ENCODE assay signal across 21 cellular contexts in genomic region chr7:101948650-101949049, GRCh38.
A peak's percentile ranks its signal among the peaks of the same experiment; 100 is the strongest.
DNase-seq lines count a peak whose midpoint lies in the region; ATAC-seq and TF ChIP-seq lines count a peak whose summit lies in the region.
"Had no signal": no experiment of that assay in that cellular context is flagged by ENCODE, and none has a peak within 500 bp of the region (broad histone marks: within the 10 kb centered on the region; RNA-seq: fewer than 3 reads in every experiment).

No MANE protein-coding gene starts in this region.

- H3K9ac ChIP-seq in Karpas-422 (ENCODE audit: low read length) (no peak overlapping the region), neural progenitor cell (no peak overlapping the region)

- no peaks in the 10 kb centered on the region for H3F3A ChIP-seq in neural progenitor cell (ENCODE audit: low read depth)

- DNase-seq in Karpas-422: no peak
- no peak for DNase-seq in coronary artery (ENCODE audit: low spot score)
- no peak for DNase-seq in hepatocyte (ENCODE audit: low spot score)
- DNase-seq in thyroid gland: peak; percentile 54 to 66
- DNase-seq in neural progenitor cell (ENCODE audit: low spot score): no peak
- no peak for DNase-seq in activated CD4-positive, alpha-beta T cell treated with anti-CD3 and anti-CD28 coated beads for 4 hours
- DNase-seq: activated CD4-positive, alpha-beta T cell treated with anti-CD3 and anti-CD28 coated beads, Interleukin-2, amount 10 ng/mL, durations not matched to agents 7 days and 5 days; Caco-2; GOT3; NCI-H1048; NCI-H187 treated with DMSO at 0.1 percent for 48 hours; stimulated activated naive B cell treated with anti-CD40 and anti-IgM and Interleukin-4, amounts not matched to agents 10 μg/mL and 1 μg/mL and 100 μg/mL, for 72 hours had no signal

- TF ChIP-seq CTCF in coronary artery (IDR thresholded peaks at IDR 0.05): no peak
- no peak for TF ChIP-seq CTCF in hepatocyte (IDR thresholded peaks at IDR 0.05; ENCODE audit: poor library complexity)
- no peak for TF ChIP-seq CTCF in thyroid gland (IDR thresholded peaks at IDR 0.05)
- no peak for TF ChIP-seq CTCF in neural progenitor cell (IDR thresholded peaks at IDR 0.05)

- H2AFZ ChIP-seq in Karpas-422 (ENCODE audit: low read length): no peak overlapping the region
- no peak overlapping the region for H2AFZ ChIP-seq in hepatocyte
- H2AFZ ChIP-seq in neural progenitor cell (replicated peaks): no peak overlapping the region

- no peak for TF ChIP-seq POLR2A in thyroid gland (IDR thresholded peaks at IDR 0.05)

- H3K4me1 Mint-ChIP-seq in neural progenitor cell: peaks cover 19% of the 10 kb centered on the region

- H3K4me1 ChIP-seq in Karpas-422 (ENCODE audit: low read length) (peaks cover 79% of the 10 kb centered on the region), hepatocyte (ENCODE audit: insufficient read depth) (peaks cover 21% of the 10 kb centered on the region), thyroid gland (peaks cover 17 to 43% of the 10 kb centered on the region in 2 donors), neural progenitor cell (peaks cover 9% of the 10 kb centered on the region)
- H3K4me1 ChIP-seq: Caco-2 had no signal

- H3K4me2 ChIP-seq in Karpas-422 (ENCODE audit: low read depth, low read length, poor library complexity, severe bottlenecking) (no peak overlapping the region), hepatocyte (no peak overlapping the region), neural progenitor cell (no peak overlapping the region)

- H3K9me3 ChIP-seq in Karpas-422 (ENCODE audit: low read length) (no peaks in the 10 kb centered on the region), hepatocyte (ENCODE audit: low read depth) (no peaks in the 10 kb centered on the region), thyroid gland (no peaks in the 10 kb centered on the region), neural progenitor cell (ENCODE audit: low read depth) (no peaks in the 10 kb centered on the region)
- H3K9me3 ChIP-seq: Caco-2, pancreas, thoracic aorta had no signal

- H3K36me3 ChIP-seq in Karpas-422 (ENCODE audit: insufficient read depth, low read length) (no peaks in the 10 kb centered on the region), hepatocyte (replicated peaks; ENCODE audit: insufficient read depth, low read depth) (no peaks in the 10 kb centered on the region), thyroid gland (no peaks in the 10 kb centered on the region), neural progenitor cell (no peaks in the 10 kb centered on the region)
- H3K36me3 ChIP-seq: pancreas, thoracic aorta had no signal

- H3K4me3 Mint-ChIP-seq in neural progenitor cell: no peak overlapping the region
- H3K4me3 Mint-ChIP-seq: activated CD4-positive, alpha-beta T cell treated with anti-CD3 and anti-CD28 coated beads, Interleukin-2, amount 10 ng/mL, durations not matched to agents 7 days and 5 days; mesothelial cell of epicardium; nephron; stimulated activated naive B cell treated with anti-CD40 and anti-IgM and Interleukin-4, amounts not matched to agents 10 μg/mL and 1 μg/mL and 100 μg/mL, for 72 hours; T-helper 1 cell treated with Interleukin-12 subunit alpha and Interleukin-12 subunit beta and Interleukin-4 antibody, amounts not matched to agents 30 μg/mL and 1 μg/mL, for 36 hours had no signal

- intact Hi-C loops in thyroid gland (cut with DNase I): loop anchor here (10.0 kb wide), 3 partner anchors 66 to 134 kb away; partner anchors contain the start of gene CUX1

- peaks cover 6% of the 10 kb centered on the region for H3K36me3 Mint-ChIP-seq in neural progenitor cell
- H3K36me3 Mint-ChIP-seq: activated naive CD4-positive, alpha-beta T cell treated with anti-CD3 and anti-CD28 coated beads, Interleukin-2, amount 50 U/mL, for 72 hours had no signal

- H3K27ac ChIP-seq in Karpas-422 (ENCODE audit: low read length): peak overlapping the region; percentile 77
- H3K27ac ChIP-seq in coronary artery: peak overlapping the region; percentile 60 to 75
- H3K27ac ChIP-seq in hepatocyte: peak overlapping the region; percentile 42
- H3K27ac ChIP-seq in thyroid gland: no peak overlapping the region
- no peak overlapping the region for H3K27ac ChIP-seq in neural progenitor cell
- H3K27ac ChIP-seq: pancreas, skin epidermis had no signal

- H3K4me3 ChIP-seq in Karpas-422 (ENCODE audit: low read length): no peak overlapping the region
- no peak overlapping the region for H3K4me3 ChIP-seq in coronary artery
- no peak overlapping the region for H3K4me3 ChIP-seq in hepatocyte
- H3K4me3 ChIP-seq in thyroid gland (replicated peaks in 1 of 3): no peak overlapping the region
- no peak overlapping the region for H3K4me3 ChIP-seq in neural progenitor cell
- H3K4me3 ChIP-seq: pancreas, skin epidermis had no signal

- H3K27me3 ChIP-seq in Karpas-422 (ENCODE audit: low read length): no peaks in the 10 kb centered on the region
- no peaks in the 10 kb centered on the region for H3K27me3 ChIP-seq in hepatocyte
- no peaks in the 10 kb centered on the region for H3K27me3 ChIP-seq in thyroid gland
- no peaks in the 10 kb centered on the region for H3K27me3 ChIP-seq in neural progenitor cell
- H3K27me3 ChIP-seq: pancreas had no signal

- no peaks in the 10 kb centered on the region for H3K9me2 ChIP-seq in Karpas-422 (replicated peaks; ENCODE audit: insufficient read depth, low read length)
- no peaks in the 10 kb centered on the region for H3K9me2 ChIP-seq in hepatocyte (replicated peaks; ENCODE audit: insufficient read depth)

- H3K27me3 Mint-ChIP-seq in neural progenitor cell (ENCODE audit: insufficient read depth, low read depth): peaks cover 2% of the 10 kb centered on the region
- H3K27me3 Mint-ChIP-seq: activated CD4-positive, alpha-beta T cell treated with anti-CD3 and anti-CD28 coated beads, Interleukin-2, amount 10 ng/mL, durations not matched to agents 7 days and 5 days; stimulated activated naive B cell treated with anti-CD40 and anti-IgM and Interleukin-4, amounts not matched to agents 10 μg/mL and 1 μg/mL and 100 μg/mL, for 72 hours had no signal

- 88% methylated on average over 4 of the region's 4 CpGs for WGBS in hepatocyte (ENCODE audit: low lambda C conversion rate, missing lambda C conversion rate)
- WGBS in thyroid gland, 2 donors: 94 to 96% methylated on average over 4 of the region's 4 CpGs

- no peak overlapping the region for H3K27ac Mint-ChIP-seq in neural progenitor cell
- H3K27ac Mint-ChIP-seq: activated CD4-positive, alpha-beta T cell treated with anti-CD3 and anti-CD28 coated beads, Interleukin-2, amount 10 ng/mL, durations not matched to agents 7 days and 5 days; activated naive CD4-positive, alpha-beta T cell treated with anti-CD3 and anti-CD28 coated beads, Interleukin-2, amount 50 U/mL, for 72 hours; mesothelial cell of epicardium; stimulated activated naive B cell treated with anti-CD40 and anti-IgM and Interleukin-4, amounts not matched to agents 10 μg/mL and 1 μg/mL and 100 μg/mL, for 72 hours; T-helper 1 cell treated with Interleukin-12 subunit alpha and Interleukin-12 subunit beta and Interleukin-4 antibody, amounts not matched to agents 30 μg/mL and 1 μg/mL, for 36 hours had no signal

- H4K20me1 ChIP-seq in Karpas-422 (ENCODE audit: insufficient read depth, low read depth, low read length): no peaks in the 10 kb centered on the region
- H4K20me1 ChIP-seq in hepatocyte (ENCODE audit: insufficient read depth, poor library complexity, severe bottlenecking): no peaks in the 10 kb centered on the region
- H4K20me1 ChIP-seq in neural progenitor cell (ENCODE audit: low read depth): peaks cover 40% of the 10 kb centered on the region

- peaks cover 82% of the 10 kb centered on the region for H3K79me2 ChIP-seq in Karpas-422 (ENCODE audit: low read length)
- H3K79me2 ChIP-seq in hepatocyte: peaks cover 84% of the 10 kb centered on the region
- H3K79me2 ChIP-seq in neural progenitor cell (ENCODE audit: low read depth): peaks cover 90% of the 10 kb centered on the region

- no peaks in the 10 kb centered on the region for H3K9me3 Mint-ChIP-seq in neural progenitor cell
- H3K9me3 Mint-ChIP-seq: activated CD4-positive, alpha-beta T cell treated with anti-CD3 and anti-CD28 coated beads, Interleukin-2, amount 10 ng/mL, durations not matched to agents 7 days and 5 days; activated naive CD4-positive, alpha-beta T cell treated with anti-CD3 and anti-CD28 coated beads, Interleukin-2, amount 50 U/mL, for 72 hours; mesothelial cell of epicardium; nephron; stimulated activated naive B cell treated with anti-CD40 and anti-IgM and Interleukin-4, amounts not matched to agents 10 μg/mL and 1 μg/mL and 100 μg/mL, for 72 hours; T-helper 1 cell treated with Interleukin-12 subunit alpha and Interleukin-12 subunit beta and Interleukin-4 antibody, amounts not matched to agents 30 μg/mL and 1 μg/mL, for 36 hours had no signal

- ATAC-seq in GM21737 (IDR thresholded peaks at IDR 0.05; ENCODE audit: unreplicated experiment) (no peak), GM18858 (IDR thresholded peaks at IDR 0.05; ENCODE audit: unreplicated experiment) (no peak)
- ATAC-seq: activated naive CD4-positive, alpha-beta T cell treated with anti-CD3 and anti-CD28 coated beads, Interleukin-2, amount 50 U/mL, for 72 hours; stimulated activated naive B cell treated with anti-CD40 and anti-IgM and Interleukin-4, amounts not matched to agents 10 μg/mL and 1 μg/mL and 100 μg/mL, for 72 hours had no signal

Comparison
In these comparisons a context has a peak if more than half of its experiments do, and no peak if none do; other contexts are left out.
1. DNase-seq: peak in thyroid gland (2 of 2); none in Karpas-422 (single experiment), coronary artery (single experiment), hepatocyte (single experiment), neural progenitor cell (single experiment) and activated CD4-positive, alpha-beta T cell treated with anti-CD3 and anti-CD28 coated beads for 4 hours (0 of 2).
2. H3K27ac ChIP-seq: peak in Karpas-422 (single experiment), coronary artery (2 of 2) and hepatocyte (single experiment); none in thyroid gland (0 of 3) and neural progenitor cell (single experiment).